ENCODE assay signal across 10 cellular contexts in genomic region chr1:212457740-212458338, GRCh38. TPM values are rescaled to one million over a fixed set of nuclear protein-coding genes. Genes with fewer than 3 reads are reported as not detected.
DNase-seq lines count a peak whose midpoint lies in the region; ATAC-seq, FAIRE-seq and TF ChIP-seq lines count a peak whose summit lies in the region.
"Had no signal": no experiment of that assay in that cellular context is flagged by ENCODE, and none has a peak within 500 bp of the region (broad histone marks: within the 10 kb centered on the region; RNA-seq: fewer than 3 reads in every experiment).

No MANE protein-coding gene starts in this region.

- intact Hi-C loops in colonic mucosa (cut with DNase I), result loop anchor here (5.0 to 10.0 kb wide), 3 partner anchors 327 to 773 kb away; no protein-coding TSS in a partner anchor

- H3K4me1 ChIP-seq in colonic mucosa, result no peaks in the 10 kb centered on the region

- H3K27me3 ChIP-seq in colonic mucosa, result no peaks in the 10 kb centered on the region

- TF ChIP-seq CTCF in WI38 (IDR thresholded peaks at IDR 0.05; ENCODE audit: low read depth, low read length) (peak; percentile 48; the same call in 1 of the 2 replicates), colonic mucosa (IDR thresholded peaks at IDR 0.05) (peak; percentile 59)

- H3K27ac ChIP-seq in colonic mucosa, result no peak overlapping the region
- H3K27ac ChIP-seq: C4-2B had no signal

- H3K27me3 Mint-ChIP-seq in naive B cell, result no peaks in the 10 kb centered on the region

- H3K4me3 ChIP-seq in WI38 (ENCODE audit: low read depth, low read length) (no peak overlapping the region), colonic mucosa (no peak overlapping the region)

- H3K27ac Mint-ChIP-seq in naive B cell, result peak overlapping the region in 1 of 6 donors; percentile 65

- H3K9me3 Mint-ChIP-seq in naive B cell, result no peaks in the 10 kb centered on the region

- H3K4me3 Mint-ChIP-seq in naive B cell, result no peak overlapping the region

- no peak for FAIRE-seq in urothelium cell line (lab: Jason Lieb, UNC)
- FAIRE-seq: endometrium had no signal

- H3K9ac ChIP-seq in colonic mucosa (ENCODE audit: low read depth in 2 of 2, low read length in 2 of 2), result no peak overlapping the region

- peak; percentile 51 for DNase-seq in NCI-H345 (lab: John Stamatoyannopoulos, UW)
- no peak for DNase-seq in NCI-H345 treated with DMSO at 0.1 percent for 48 hours (lab: John Stamatoyannopoulos, UW; ENCODE audit: unreplicated experiment)
- DNase-seq in NCI-H2029 treated with DMSO at 0.1 percent for 48 hours (lab: John Stamatoyannopoulos, UW), result peak; percentile 4
- peak; percentile 76 for DNase-seq in colonic mucosa
- DNase-seq in naive B cell, result peak; percentile 25
- peak; percentile 64 for DNase-seq in urothelium cell line (ENCODE audit: low spot score)

- ATAC-seq in naive B cell (ENCODE audit: low read depth in 2 of 2) (no peak), HG03045 (IDR thresholded peaks at IDR 0.05; ENCODE audit: unreplicated experiment) (no peak)

- no peaks in the 10 kb centered on the region for H3K36me3 ChIP-seq in colonic mucosa

- no peaks in the 10 kb centered on the region for H3K9me3 ChIP-seq in colonic mucosa

- H3K4me1 Mint-ChIP-seq in naive B cell, result peaks cover 4 to 10% (median 6%) of the 10 kb centered on the region in 3 donors

- H3K36me3 Mint-ChIP-seq in naive B cell, result no peaks in the 10 kb centered on the region

RNA-seq across cellular contexts. Expression of gene NENF, which starts 25.1 kb away (rescaled TPM):
- 10 to 100 TPM; 43.4 to 43.9 TPM for total RNA-seq in colonic mucosa
- polyA plus RNA-seq in naive B cell (ENCODE audit: low read depth in 6 of 6), result 10 to 100 TPM; 31.7 to 93.4 (median 64.3) TPM

RNA-seq across cellular contexts. Expression of gene PACC1, which starts 43.2 kb away (rescaled TPM):
- total RNA-seq in colonic mucosa, result 1 to 10 TPM; 2.6 to 3.1 TPM
- 10 to 100 TPM; 14.1 to 20.8 (median 18.7) TPM for polyA plus RNA-seq in naive B cell (ENCODE audit: low read depth in 6 of 6)
